18 cellular contexts compared by ENCODE assay signal in genomic region chr3:196472286-196472685, GRCh38. TPM values are rescaled to one million over a fixed set of nuclear protein-coding genes. Genes with fewer than 3 reads are reported as not detected.
DNase-seq lines count a peak whose midpoint lies in the region; ATAC-seq and TF ChIP-seq lines count a peak whose summit lies in the region.
"Had no signal": no experiment of that assay in that cellular context is flagged by ENCODE, and none has a peak within 500 bp of the region (broad histone marks: within the 10 kb centered on the region; RNA-seq: fewer than 3 reads in every experiment).

No MANE protein-coding gene starts in this region.

- H3K4me1 ChIP-seq in SK-N-SH (ENCODE audit: control insufficient read depth in 1 of 2, insufficient read depth in 2 of 2, low read depth in 1 of 2, low read length in 1 of 2), result peaks cover 0 to 12% of the 10 kb centered on the region in 2 experiments; a peak in 1 of 4 replicates

- H3K27me3 ChIP-seq in SK-N-SH (ENCODE audit: insufficient read depth), result no peaks in the 10 kb centered on the region

- no peak for ATAC-seq in SK-N-SH treated with all-trans-retinoic acid at 6 μM for 48 hours
- no peak for ATAC-seq in omental fat pad (ENCODE audit: low FRiP score)
- ATAC-seq: GM23338 had no signal

- H3K9me3 ChIP-seq in SK-N-SH, result no peaks in the 10 kb centered on the region

- H3K4me2 ChIP-seq in SK-N-SH, result no peak overlapping the region
- H3K4me2 ChIP-seq: GM23338 had no signal

- DNase-seq in SK-N-SH (no peak), epidermal melanocyte (ENCODE audit: insufficient read length, low spot score) (no peak), HUDEP-2 (lab: John Stamatoyannopoulos, UW; ENCODE audit: unreplicated experiment in 76 of 76) (no peak), omental fat pad (ENCODE audit: low spot score) (no peak)
- DNase-seq in activated naive CD4-positive, alpha-beta T cell treated with Interleukin-2 at 50 U/mL for 16 hours, result no peak
- no peak for DNase-seq in activated T-helper 1 cell treated with anti-CD3 and anti-CD28 coated beads, Interleukin-12 subunit alpha, Interleukin-12 subunit beta, Interleukin-2, Interleukin-4 antibody, amounts not matched to agents 30 ng/mL and 10 ng/mL and 1 ng/mL, durations not matched to agents 14 hours and 24 hours and 36 hours (ENCODE audit: low spot score)
- DNase-seq: CD8-positive, alpha-beta memory T cell; DMS53; H7 had no signal

- H2AFZ ChIP-seq in SK-N-SH (ENCODE audit: low read depth), result no peak overlapping the region
- H2AFZ ChIP-seq: GM23338 had no signal

- H3K27ac ChIP-seq in SK-N-SH (ENCODE audit: low read depth in 2 of 2, low read length in 1 of 2), result peak overlapping the region in 1 of 2 experiments; percentile 4; a peak in 1 of 4 replicates
- H3K27ac ChIP-seq: 22Rv1 had no signal

- intact Hi-C loops in activated T-helper 1 cell treated with anti-CD3 and anti-CD28 coated beads, Interleukin-12 subunit alpha, Interleukin-12 subunit beta, Interleukin-2, Interleukin-4 antibody, amounts not matched to agents 30 ng/mL and 10 ng/mL and 1 ng/mL, durations not matched to agents 14 hours and 24 hours and 36 hours (cut with micrococcal nuclease), result no loop called here

- no peaks in the 10 kb centered on the region for H3K27me3 Mint-ChIP-seq in activated naive CD4-positive, alpha-beta T cell treated with anti-CD3 and anti-CD28 coated beads, Interleukin-2, amount 50 U/mL, for 24 hours
- no peaks in the 10 kb centered on the region for H3K27me3 Mint-ChIP-seq in activated T-helper 1 cell treated with anti-CD3 and anti-CD28 coated beads, Interleukin-12 subunit alpha, Interleukin-12 subunit beta, Interleukin-2, Interleukin-4 antibody, amounts not matched to agents 30 ng/mL and 10 ng/mL and 1 ng/mL, durations not matched to agents 14 hours and 24 hours and 36 hours (ENCODE audit: insufficient read depth)
- H3K27me3 Mint-ChIP-seq: CD8-positive, alpha-beta memory T cell had no signal

- TF ChIP-seq RAD21 in SK-N-SH (IDR thresholded peaks at IDR 0.05; ENCODE audit: low read length), result no peak

- no peak for TF ChIP-seq EP300 in SK-N-SH (IDR thresholded peaks at IDR 0.05; ENCODE audit: borderline replicate concordance in 1 of 2, low read depth in 1 of 2, low read length in 1 of 2)

- peaks cover 16% of the 10 kb centered on the region for H3K36me3 Mint-ChIP-seq in activated naive CD4-positive, alpha-beta T cell treated with anti-CD3 and anti-CD28 coated beads, Interleukin-2, amount 50 U/mL, for 24 hours
- H3K36me3 Mint-ChIP-seq in activated T-helper 1 cell treated with anti-CD3 and anti-CD28 coated beads, Interleukin-12 subunit alpha, Interleukin-12 subunit beta, Interleukin-2, Interleukin-4 antibody, amounts not matched to agents 30 ng/mL and 10 ng/mL and 1 ng/mL, durations not matched to agents 14 hours and 24 hours and 36 hours (ENCODE audit: low read depth), result peaks cover 25% of the 10 kb centered on the region

- H3K4me3 ChIP-seq in SK-N-SH (ENCODE audit: low read depth in 2 of 2, low read length in 1 of 2), result no peak overlapping the region
- H3K4me3 ChIP-seq: GM23338 had no signal

- H4K20me1 ChIP-seq in SK-N-SH (ENCODE audit: insufficient read depth), result no peaks in the 10 kb centered on the region

- H3F3A ChIP-seq in SK-N-SH (replicated peaks; ENCODE audit: insufficient read depth), result peaks cover 18% of the 10 kb centered on the region

- H3K27ac Mint-ChIP-seq in activated naive CD4-positive, alpha-beta T cell treated with anti-CD3 and anti-CD28 coated beads, Interleukin-2, amount 50 U/mL, for 24 hours, result peak overlapping the region; percentile 25
- H3K27ac Mint-ChIP-seq in activated T-helper 1 cell treated with anti-CD3 and anti-CD28 coated beads, Interleukin-12 subunit alpha, Interleukin-12 subunit beta, Interleukin-2, Interleukin-4 antibody, amounts not matched to agents 30 ng/mL and 10 ng/mL and 1 ng/mL, durations not matched to agents 14 hours and 24 hours and 36 hours, result peak overlapping the region; percentile 1
- H3K27ac Mint-ChIP-seq: GM23338 had no signal

- WGBS in SK-N-SH (ENCODE audit: low lambda C conversion rate), result 97% methylated on average over 8 of the region's 8 CpGs

- peaks cover 30 to 44% of the 10 kb centered on the region in 2 experiments for H3K36me3 ChIP-seq in SK-N-SH (replicated peaks in 1 of 2; ENCODE audit: control insufficient read depth in 1 of 2, insufficient read depth in 2 of 2, low read length in 1 of 2)

- no peaks in the 10 kb centered on the region for H3K9me2 ChIP-seq in SK-N-SH

- peak overlapping the region; percentile 18; the same call in 1 of the 2 replicates for H3K9ac ChIP-seq in SK-N-SH

- TF ChIP-seq CTCF in SK-N-SH (IDR thresholded peaks at IDR 0.05) (no peak), omental fat pad (IDR thresholded peaks at IDR 0.05) (no peak)

- H3K4me1 Mint-ChIP-seq in activated naive CD4-positive, alpha-beta T cell treated with anti-CD3 and anti-CD28 coated beads, Interleukin-2, amount 50 U/mL, for 24 hours, result no peaks in the 10 kb centered on the region
- peaks cover 17% of the 10 kb centered on the region for H3K4me1 Mint-ChIP-seq in activated T-helper 1 cell treated with anti-CD3 and anti-CD28 coated beads, Interleukin-12 subunit alpha, Interleukin-12 subunit beta, Interleukin-2, Interleukin-4 antibody, amounts not matched to agents 30 ng/mL and 10 ng/mL and 1 ng/mL, durations not matched to agents 14 hours and 24 hours and 36 hours (ENCODE audit: low read depth)
- H3K4me1 Mint-ChIP-seq: CD14-positive monocyte, GM23338 had no signal

- POLR2A ChIA-PET in SK-N-SH (lab: Yijun Ruan, JAX), result no interaction called here

- no peaks in the 10 kb centered on the region for H3K9me3 Mint-ChIP-seq in activated naive CD4-positive, alpha-beta T cell treated with anti-CD3 and anti-CD28 coated beads, Interleukin-2, amount 50 U/mL, for 24 hours
- H3K9me3 Mint-ChIP-seq in activated T-helper 1 cell treated with anti-CD3 and anti-CD28 coated beads, Interleukin-12 subunit alpha, Interleukin-12 subunit beta, Interleukin-2, Interleukin-4 antibody, amounts not matched to agents 30 ng/mL and 10 ng/mL and 1 ng/mL, durations not matched to agents 14 hours and 24 hours and 36 hours, result no peaks in the 10 kb centered on the region
- H3K9me3 Mint-ChIP-seq: CD8-positive, alpha-beta memory T cell; GM23338 had no signal

- CTCF ChIA-PET in SK-N-SH (lab: Yijun Ruan, JAX), result no interaction called here

- no peak overlapping the region for H3K4me3 Mint-ChIP-seq in activated naive CD4-positive, alpha-beta T cell treated with anti-CD3 and anti-CD28 coated beads, Interleukin-2, amount 50 U/mL, for 24 hours
- H3K4me3 Mint-ChIP-seq in activated T-helper 1 cell treated with anti-CD3 and anti-CD28 coated beads, Interleukin-12 subunit alpha, Interleukin-12 subunit beta, Interleukin-2, Interleukin-4 antibody, amounts not matched to agents 30 ng/mL and 10 ng/mL and 1 ng/mL, durations not matched to agents 14 hours and 24 hours and 36 hours, result no peak overlapping the region
- H3K4me3 Mint-ChIP-seq: CD14-positive monocyte; CD8-positive, alpha-beta memory T cell; GM23338 had no signal

- H3K79me2 ChIP-seq in SK-N-SH (ENCODE audit: insufficient read depth), result peaks cover 34% of the 10 kb centered on the region

TF ChIP-seq in SK-N-SH, 30 proteins besides CTCF, POLR2A, EP300 and RAD21:
- TF ChIP-seq SIN3A (IDR thresholded peaks at IDR 0.05; ENCODE audit: borderline replicate concordance, low read depth, low read length), result no peak
- TF ChIP-seq EZH2phosphoT487 (IDR thresholded peaks at IDR 0.05; ENCODE audit: borderline replicate concordance, low read depth), result no peak
- TF ChIP-seq GABPA (IDR thresholded peaks at IDR 0.05; ENCODE audit: low read depth), result no peak
- TF ChIP-seq TEAD4 (IDR thresholded peaks at IDR 0.05; ENCODE audit: borderline replicate concordance, insufficient read depth), result no peak
- no peak for TF ChIP-seq MXI1 (IDR thresholded peaks at IDR 0.05; ENCODE audit: low read depth, low read length)
- TF ChIP-seq NRF1 (IDR thresholded peaks at IDR 0.05; ENCODE audit: low read depth, low read length), result no peak
- TF ChIP-seq TCF12 (IDR thresholded peaks at IDR 0.05), result no peak

TF ChIP-seq in SK-N-SH treated with all-trans-retinoic acid at 6 μM for 48 hours, 23 proteins besides CTCF, POLR2A, EP300 and RAD21 (continues in another document):
- TF ChIP-seq PATZ1 (CRISPR knock-in tag; IDR thresholded peaks at IDR 0.05; ENCODE audit: borderline replicate concordance), result no peak

RNA-seq across cellular contexts. Expression of gene RNF168, which starts 31.3 kb away (rescaled TPM):
- 1.8 and 1.9 TPM in 2 replicates for polyA plus RNA-seq in SK-N-SH (2012; rRNA removed)
- 2.0 and 2.2 TPM in 2 replicates for polyA plus RNA-seq in SK-N-SH (2012; cell fraction: cytosol; rRNA removed)
- 2.6 and 3.3 TPM in 2 replicates for polyA plus RNA-seq in SK-N-SH (2012; cell fraction: nucleus; rRNA removed)
- 32.1 and 32.8 TPM in 2 replicates for total RNA-seq in activated T-helper 1 cell treated with anti-CD3 and anti-CD28 coated beads, Interleukin-12 subunit alpha, Interleukin-12 subunit beta, Interleukin-2, Interleukin-4 antibody, amounts not matched to agents 30 ng/mL and 10 ng/mL and 1 ng/mL, durations not matched to agents 14 hours and 24 hours and 36 hours
- total RNA-seq in omental fat pad, result 10 to 100 TPM; 18.5 to 34.5 (median 20.2) TPM

RNA-seq across cellular contexts. Expression of gene UBXN7, which starts 40.1 kb away (rescaled TPM):
- polyA plus RNA-seq in SK-N-SH (2012; rRNA removed), result 6.4 and 8.1 TPM in 2 replicates
- 7.3 and 7.6 TPM in 2 replicates for polyA plus RNA-seq in SK-N-SH (2012; cell fraction: cytosol; rRNA removed)
- 5.2 and 9.4 TPM in 2 replicates for polyA plus RNA-seq in SK-N-SH (2012; cell fraction: nucleus; rRNA removed)
- total RNA-seq in activated T-helper 1 cell treated with anti-CD3 and anti-CD28 coated beads, Interleukin-12 subunit alpha, Interleukin-12 subunit beta, Interleukin-2, Interleukin-4 antibody, amounts not matched to agents 30 ng/mL and 10 ng/mL and 1 ng/mL, durations not matched to agents 14 hours and 24 hours and 36 hours, result 54.8 and 60.9 TPM in 2 replicates
- total RNA-seq in omental fat pad, result 10 to 100 TPM; 11.2 to 22.7 (median 13.1) TPM

RNA-seq across cellular contexts. Expression of gene SMCO1, which starts 42.9 kb away (rescaled TPM):
- not detected in 2 replicates for polyA plus RNA-seq in SK-N-SH (2012; rRNA removed)
- polyA plus RNA-seq in SK-N-SH (2012; cell fraction: cytosol; rRNA removed), result not detected in 2 replicates
- polyA plus RNA-seq in SK-N-SH (2012; cell fraction: nucleus; rRNA removed), result 0.04 and 0.05 TPM in 2 replicates
- total RNA-seq in activated T-helper 1 cell treated with anti-CD3 and anti-CD28 coated beads, Interleukin-12 subunit alpha, Interleukin-12 subunit beta, Interleukin-2, Interleukin-4 antibody, amounts not matched to agents 30 ng/mL and 10 ng/mL and 1 ng/mL, durations not matched to agents 14 hours and 24 hours and 36 hours, result not detected in 2 replicates
- not detected for total RNA-seq in omental fat pad
- total RNA-seq: A673; CD8-positive, alpha-beta memory T cell; Daoy; GM23338; H7; IMR-90 had no signal
- polyA plus RNA-seq: BJ; CD14-positive monocyte; CD8-positive, alpha-beta memory T cell; GM23338; IMR-90 had no signal
